Comparison of ENCODE assay signal across 26 cellular contexts in genomic region chr7:146956853-146957252, GRCh38.
DNase-seq lines count a peak whose midpoint lies in the region; TF ChIP-seq lines count a peak whose summit lies in the region.
"Had no signal": no experiment of that assay in that cellular context is flagged by ENCODE, and none has a peak within 500 bp of the region (broad histone marks: within the 10 kb centered on the region; RNA-seq: fewer than 3 reads in every experiment).

No MANE protein-coding gene starts in this region.

- H3K4me3 ChIP-seq in CD4-positive, alpha-beta memory T cell (ENCODE audit: low read length in 2 of 2) = no peak overlapping the region
- H3K4me3 ChIP-seq in lower leg skin (ENCODE audit: low read depth, poor library complexity, severe bottlenecking) = no peak overlapping the region
- H3K4me3 ChIP-seq: BLaER1 treated with 17β-estradiol and CSF1 and Interleukin-3, amounts not matched to agents 10 nM and 100 nM; right atrium auricular region; spleen had no signal

- no peaks in the 10 kb centered on the region for H3K27me3 Mint-ChIP-seq in CD4-positive, alpha-beta memory T cell
- H3K27me3 Mint-ChIP-seq: memory B cell had no signal

- H3K36me3 ChIP-seq in CD4-positive, alpha-beta memory T cell (ENCODE audit: insufficient read depth, low read length) = no peaks in the 10 kb centered on the region
- H3K36me3 ChIP-seq: BLaER1 treated with 17β-estradiol and CSF1 and Interleukin-3, amounts not matched to agents 10 nM and 100 nM; right atrium auricular region; spleen; WERI-Rb-1 had no signal

- no peaks in the 10 kb centered on the region for H3K4me1 Mint-ChIP-seq in CD4-positive, alpha-beta memory T cell
- H3K4me1 Mint-ChIP-seq: memory B cell had no signal

- H3K27me3 ChIP-seq in CD4-positive, alpha-beta memory T cell (ENCODE audit: insufficient read depth, low read length) = no peaks in the 10 kb centered on the region
- H3K27me3 ChIP-seq: BLaER1 treated with 17β-estradiol and CSF1 and Interleukin-3, amounts not matched to agents 10 nM and 100 nM; right atrium auricular region; spleen had no signal

- H3K27ac Mint-ChIP-seq in CD4-positive, alpha-beta memory T cell = no peak overlapping the region
- H3K27ac Mint-ChIP-seq: memory B cell had no signal

- 76 to 77% methylated on average over 3 of the region's 3 CpGs for WGBS in lower leg skin, 2 donors

- H3K36me3 Mint-ChIP-seq in CD4-positive, alpha-beta memory T cell = no peaks in the 10 kb centered on the region
- H3K36me3 Mint-ChIP-seq: memory B cell had no signal

- intact Hi-C loops in CD4-positive, alpha-beta memory T cell (cut with micrococcal nuclease) = no loop called here
- intact Hi-C loops in posterior cingulate gyrus (cut with DNase I) (no loop called here), lower leg skin (cut with DNase I; ENCODE audit: low total_unique reads) (no loop called here)

- POLR2A ChIA-PET in CD4-positive, alpha-beta memory T cell (lab: Charles Lee; ENCODE audit: partially characterized antibody) = no interaction called here

- peaks cover 2 to 12% (median 7%) of the 10 kb centered on the region in 8 donors for H3K9me3 Mint-ChIP-seq in CD4-positive, alpha-beta memory T cell

- no peak overlapping the region for H3K4me3 Mint-ChIP-seq in CD4-positive, alpha-beta memory T cell
- H3K4me3 Mint-ChIP-seq: memory B cell had no signal

- H3K4me1 ChIP-seq in CD4-positive, alpha-beta memory T cell (ENCODE audit: insufficient read depth, low read length) = no peaks in the 10 kb centered on the region
- H3K4me1 ChIP-seq: parathyroid adenoma, right atrium auricular region, spleen had no signal

- DNase-seq in ELR (ENCODE audit: low read depth) (peak; percentile 7), NCI-H1092 treated with DMSO at 0.1 percent for 48 hours (lab: John Stamatoyannopoulos, UW) (peak; percentile 96), NCI-H2196 treated with DMSO at 0.1 percent for 48 hours (lab: John Stamatoyannopoulos, UW; ENCODE audit: unreplicated experiment) (peak; percentile 23), RKO (ENCODE audit: low spot score) (peak; percentile 71), posterior cingulate gyrus (no peak), lower leg skin (ENCODE audit: low spot score in 2 of 2) (no peak)
- no peak for DNase-seq in CD4-positive, alpha-beta memory T cell
- DNase-seq: activated CD4-positive, alpha-beta T cell treated with anti-CD3 and anti-CD28 coated beads for 48 hours; activated effector memory CD4-positive, alpha-beta T cell treated with anti-CD3 and anti-CD28 coated beads, Interleukin-2, amount 50 U/mL, for 16 hours; activated T-cell treated with anti-CD3 and anti-CD28 coated beads, Interleukin-2, amount 50 U/mL, for 1 hour; Calu3; cerebellar nuclear complex; hypothalamus; Karpas-422; MV-4-11; NCI-H187 treated with DMSO at 0.1 percent for 48 hours; NCI-H526 treated with DMSO at 0.1 percent for 48 hours; spleen; T-helper 9 cell; trophoblast cell; WERI-Rb-1 had no signal

- TF ChIP-seq CTCF in lower leg skin (IDR thresholded peaks at IDR 0.05) = no peak

- TF ChIP-seq POLR2A in lower leg skin (IDR thresholded peaks at IDR 0.05) = no peak

- no peaks in the 10 kb centered on the region for H3K9me3 ChIP-seq in CD4-positive, alpha-beta memory T cell (ENCODE audit: control insufficient read depth in 1 of 2, low read length in 2 of 2)
- H3K9me3 ChIP-seq: right atrium auricular region had no signal

- H3K27ac ChIP-seq in CD4-positive, alpha-beta memory T cell (ENCODE audit: low read depth, low read length) = no peak overlapping the region
- H3K27ac ChIP-seq: BLaER1 treated with 17β-estradiol and CSF1 and Interleukin-3, amounts not matched to agents 10 nM and 100 nM; HL-60; parathyroid adenoma; right atrium auricular region; spleen; WERI-Rb-1 had no signal

- CTCF ChIA-PET in CD4-positive, alpha-beta memory T cell (lab: Charles Lee; ENCODE audit: partially characterized antibody) = no interaction called here

Comparison
In these comparisons a context has a peak if more than half of its experiments do, and no peak if none do; other contexts are left out.
1. DNase-seq: peak in ELR (single experiment), NCI-H1092 treated with DMSO at 0.1 percent for 48 hours (single experiment), NCI-H2196 treated with DMSO at 0.1 percent for 48 hours (single experiment) and RKO (single experiment); none in CD4-positive, alpha-beta memory T cell (0 of 5), posterior cingulate gyrus (0 of 10) and lower leg skin (0 of 2).